In the genomic region with DNA sequence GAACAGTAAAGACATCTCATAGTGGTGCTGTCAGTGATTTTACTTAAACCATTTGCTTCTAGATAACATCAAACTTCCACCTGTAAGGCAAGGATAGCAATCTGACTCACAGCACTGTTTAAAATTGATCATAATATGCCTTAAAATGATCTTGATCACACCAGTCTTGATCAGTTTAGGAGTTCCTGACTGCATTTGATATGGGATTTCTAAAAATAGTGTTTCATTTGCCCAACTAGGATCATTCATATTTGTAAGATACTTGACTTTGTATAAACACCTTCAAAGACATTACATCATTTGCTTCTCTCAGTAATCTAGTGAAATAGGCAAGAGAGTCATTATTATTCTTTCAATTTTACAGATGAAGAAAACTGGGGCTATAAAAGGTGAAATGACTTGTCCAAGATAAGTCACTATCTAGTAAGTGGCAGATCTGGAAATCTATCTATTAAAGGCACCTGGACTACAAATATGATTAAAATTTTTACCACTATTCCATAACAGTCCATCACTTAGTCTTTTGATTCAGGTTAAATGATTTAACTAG, we compare ENCODE assay signal across 20 cellular contexts.
"Had no signal": no experiment of that assay in that cellular context is flagged by ENCODE, and none has a peak within 500 bp of the region (broad histone marks: within the 10 kb centered on the region; RNA-seq: fewer than 3 reads in every experiment).

No MANE protein-coding gene starts in this region.

- H3K4me1 Mint-ChIP-seq: IgD-negative memory B cell had no signal

- H3K27ac Mint-ChIP-seq: IgD-negative memory B cell had no signal

- H3K4me3 Mint-ChIP-seq: IgD-negative memory B cell had no signal

- H3K27me3 Mint-ChIP-seq: IgD-negative memory B cell had no signal

- DNase-seq: Kasumi-1, MM.1S, NCI-H1092 treated with DMSO at 0.1 percent for 48 hours, NCI-H1436, NCI-H187, NCI-H2029, NCI-H2081 treated with DMSO at 0.1 percent for 48 hours, NCI-H2171, NCI-H226, NCI-H446, NCI-H510A, NCI-H524 treated with DMSO at 0.1 percent for 48 hours, NCI-H69, NCI-H774, Right ventricle myocardium superior, RPMI8226, SIG-M5 had no signal

- ATAC-seq: HepG2, K562 had no signal

- H3K36me3 Mint-ChIP-seq: IgD-negative memory B cell had no signal
